In genomic region chr6:108872001-108872974, GRCh38 we compare ENCODE assay signal across 9 cellular contexts. TPM values are rescaled to one million over a fixed set of nuclear protein-coding genes. Genes with fewer than 3 reads are reported as not detected.
DNase-seq lines count a peak whose midpoint lies in the region; ATAC-seq and TF ChIP-seq lines count a peak whose summit lies in the region.
"Had no signal": no experiment of that assay in that cellular context is flagged by ENCODE, and none has a peak within 500 bp of the region (broad histone marks: within the 10 kb centered on the region; RNA-seq: fewer than 3 reads in every experiment).

No MANE protein-coding gene starts in this region.

- peak; percentile 27 for ATAC-seq in activated naive CD8-positive, alpha-beta T cell treated with anti-CD3 and anti-CD28 coated beads, Interleukin-2, amount 10 ng/mL, durations not matched to agents 7 days and 5 days (ENCODE audit: low read depth)
- ATAC-seq in natural killer cell (peak; percentile 74 to 88 (median 81)), HG03521 (IDR thresholded peaks at IDR 0.05; ENCODE audit: unreplicated experiment) (no peak)

- POLR2A ChIA-PET in activated naive CD8-positive, alpha-beta T cell treated with anti-CD3 and anti-CD28 coated beads, Interleukin-2, amount 10 ng/mL, durations not matched to agents 7 days and 5 days (lab: Charles Lee): interaction anchor here (0.6 to 2.2 kb wide), 7 partner anchors 10 to 314 kb away, joined by 3 to 9 read pairs (median 3); partner anchors contain the start of gene ARMC2
- POLR2A ChIA-PET in Caco-2 (lab: Charles Lee): no interaction called here

- TF ChIP-seq CTCF in natural killer cell (IDR thresholded peaks at IDR 0.05) (no peak), Caco-2 (IDR thresholded peaks at IDR 0.05; ENCODE audit: insufficient read depth in 1 of 2, low read depth in 1 of 2, low read length in 1 of 2, severe bottlenecking in 1 of 2, unreplicated experiment in 1 of 2) (no peak)

- H3K9me3 Mint-ChIP-seq in activated naive CD8-positive, alpha-beta T cell treated with anti-CD3 and anti-CD28 coated beads, Interleukin-2, amount 10 ng/mL, durations not matched to agents 7 days and 5 days: no peaks in the 10 kb centered on the region
- no peaks in the 10 kb centered on the region for H3K9me3 Mint-ChIP-seq in natural killer cell
- no peaks in the 10 kb centered on the region for H3K9me3 Mint-ChIP-seq in Caco-2 (ENCODE audit: unreplicated experiment)

- peak overlapping the region; percentile 78 for H3K27ac Mint-ChIP-seq in activated naive CD8-positive, alpha-beta T cell treated with anti-CD3 and anti-CD28 coated beads, Interleukin-2, amount 10 ng/mL, durations not matched to agents 7 days and 5 days
- peak overlapping the region; percentile 87 to 95 for H3K27ac Mint-ChIP-seq in natural killer cell
- H3K27ac Mint-ChIP-seq in Caco-2 (ENCODE audit: unreplicated experiment): no peak overlapping the region

- H3K27me3 Mint-ChIP-seq in activated naive CD8-positive, alpha-beta T cell treated with anti-CD3 and anti-CD28 coated beads, Interleukin-2, amount 10 ng/mL, durations not matched to agents 7 days and 5 days: no peaks in the 10 kb centered on the region
- no peaks in the 10 kb centered on the region for H3K27me3 Mint-ChIP-seq in natural killer cell (ENCODE audit: low read depth in 2 of 2)
- no peaks in the 10 kb centered on the region for H3K27me3 Mint-ChIP-seq in Caco-2 (ENCODE audit: insufficient read depth, unreplicated experiment)

- no peaks in the 10 kb centered on the region for H3K4me1 ChIP-seq in Caco-2

- BruUV-seq in Caco-2 (replicated peaks; lab: Mats Ljungman, UMichigan): no TSS peak

- H3K4me3 ChIP-seq in Caco-2 (ENCODE audit: low read depth, low read length): no peak overlapping the region
- H3K4me3 ChIP-seq: esophagus squamous epithelium had no signal

- peak; percentile 26 for DNase-seq in DMS79 (lab: John Stamatoyannopoulos, UW)
- peak; percentile 39 to 76 for DNase-seq in NCI-H187 (lab: John Stamatoyannopoulos, UW)
- peak; percentile 45 for DNase-seq in activated naive CD8-positive, alpha-beta T cell treated with anti-CD3 and anti-CD28 coated beads, Interleukin-2, amount 10 ng/mL, durations not matched to agents 7 days and 5 days
- DNase-seq in natural killer cell: peak; percentile 28
- no peak for DNase-seq in cortex of kidney (lab: John Stamatoyannopoulos, UW)
- no peak for DNase-seq in Caco-2
- no peak for DNase-seq in OCI-M1 (lab: John Stamatoyannopoulos, UW)
- DNase-seq: esophagus squamous epithelium had no signal

- peaks cover 49% of the 10 kb centered on the region for H3K4me1 Mint-ChIP-seq in activated naive CD8-positive, alpha-beta T cell treated with anti-CD3 and anti-CD28 coated beads, Interleukin-2, amount 10 ng/mL, durations not matched to agents 7 days and 5 days
- H3K4me1 Mint-ChIP-seq in natural killer cell (peaks cover 56% of the 10 kb centered on the region in 2 donors), Caco-2 (ENCODE audit: low read depth, unreplicated experiment) (no peaks in the 10 kb centered on the region)

- CTCF ChIA-PET in Caco-2 (lab: Charles Lee): interaction anchor here (1.6 kb wide), 1 partner anchor 21 kb away, joined by 4 read pairs; no protein-coding TSS in a partner anchor

- peaks cover 43% of the 10 kb centered on the region for H3K36me3 Mint-ChIP-seq in activated naive CD8-positive, alpha-beta T cell treated with anti-CD3 and anti-CD28 coated beads, Interleukin-2, amount 10 ng/mL, durations not matched to agents 7 days and 5 days
- H3K36me3 Mint-ChIP-seq in natural killer cell (peaks cover under 1% of the 10 kb centered on the region), Caco-2 (ENCODE audit: insufficient read depth, unreplicated experiment) (no peaks in the 10 kb centered on the region)

- peak overlapping the region; percentile 20 for H3K4me3 Mint-ChIP-seq in activated naive CD8-positive, alpha-beta T cell treated with anti-CD3 and anti-CD28 coated beads, Interleukin-2, amount 10 ng/mL, durations not matched to agents 7 days and 5 days
- H3K4me3 Mint-ChIP-seq in natural killer cell (peak overlapping the region; percentile 28), Caco-2 (ENCODE audit: unreplicated experiment) (no peak overlapping the region)

- H3K27me3 ChIP-seq in Caco-2 (replicated peaks; ENCODE audit: control insufficient read depth, insufficient read depth, low read length): no peaks in the 10 kb centered on the region
- H3K27me3 ChIP-seq: esophagus squamous epithelium had no signal

- no peaks in the 10 kb centered on the region for H3K36me3 ChIP-seq in Caco-2 (ENCODE audit: control insufficient read depth, insufficient read depth, low read length)

- intact Hi-C loops in natural killer cell (cut with micrococcal nuclease): no loop called here
- intact Hi-C loops in Caco-2 (cut with micrococcal nuclease; ENCODE audit: unreplicated experiment): no loop called here

- H3K9me3 ChIP-seq in Caco-2: no peaks in the 10 kb centered on the region
- H3K9me3 ChIP-seq: esophagus squamous epithelium had no signal

RNA-seq across cellular contexts. Expression of gene ARMC2, which starts 24.1 kb away (rescaled TPM):
- total RNA-seq in activated naive CD8-positive, alpha-beta T cell treated with anti-CD3 and anti-CD28 coated beads, Interleukin-2, amount 10 ng/mL, durations not matched to agents 7 days and 5 days: 10 to 100 TPM; 12.2 to 15.3 TPM
- total RNA-seq in natural killer cell (10 to 100 TPM in 1 of 3 donors, 1 to 10 TPM in 2; 9.4 to 13.8 (median 9.7) TPM), Caco-2 (2022) (6.1 and 7.8 TPM in 2 replicates)

Comparison
In these comparisons a context has a peak if more than half of its experiments do, and no peak if none do; other contexts are left out.
1. DNase-seq: peak in DMS79 (single experiment), NCI-H187 (2 of 2), activated naive CD8-positive, alpha-beta T cell treated with anti-CD3 and anti-CD28 coated beads, Interleukin-2, amount 10 ng/mL, durations not matched to agents 7 days and 5 days (single experiment) and natural killer cell (single experiment); none in cortex of kidney (single experiment), Caco-2 (0 of 2) and OCI-M1 (single experiment).